In the genomic region with DNA sequence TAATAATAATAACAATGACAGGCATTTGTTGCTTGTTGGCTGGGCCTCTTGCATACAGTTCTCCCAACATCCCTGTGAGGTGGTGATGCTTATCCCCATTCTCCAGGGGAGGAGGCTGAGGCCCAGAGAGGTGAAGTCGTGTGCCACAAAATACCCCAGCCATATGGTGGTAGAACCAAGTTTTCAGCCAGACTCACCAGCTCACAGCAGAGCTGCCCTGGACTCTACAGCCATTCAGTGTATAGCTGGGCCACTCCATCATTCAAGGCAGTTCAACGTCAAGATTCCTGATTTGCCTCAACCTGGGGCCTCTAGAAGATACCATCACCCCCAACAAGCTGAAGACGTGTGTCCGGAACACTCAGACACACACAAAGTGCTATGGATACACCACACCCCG, we compare ENCODE assay signal across 17 cellular contexts. TPM values are rescaled to one million over a fixed set of nuclear protein-coding genes. Genes with fewer than 3 reads are reported as not detected.
"Had no signal": no experiment of that assay in that cellular context is flagged by ENCODE, and none has a peak within 500 bp of the region (broad histone marks: within the 10 kb centered on the region; RNA-seq: fewer than 3 reads in every experiment).

No MANE protein-coding gene starts in this region.

- DNase-seq: activated CD4-positive, alpha-beta memory T cell treated with anti-CD3 and anti-CD28 coated beads, Interleukin-2, amount 10 ng/mL, durations not matched to agents 7 days and 5 days; hippocampal formation; kidney; left ventricle myocardium superior; mesenchymal stem cell; naive thymus-derived CD8-positive, alpha-beta T cell; stimulated activated CD4-positive, alpha-beta T cell treated with anti-CD3 and anti-CD28 coated beads, Interleukin-2, amount 100 ng/mL, for 48 hours; stimulated activated naive CD4-positive, alpha-beta T cell had no signal

- H3K36me3 Mint-ChIP-seq: activated naive CD4-positive, alpha-beta T cell treated with anti-CD3 and anti-CD28 coated beads, Interleukin-2, amount 50 U/mL, for 24 hours had no signal

- H3K27me3 ChIP-seq: esophagus muscularis mucosa had no signal

- H3K4me3 ChIP-seq: coronary artery, esophagus muscularis mucosa had no signal

- H3K9ac ChIP-seq: parathyroid adenoma had no signal

- H3K27me3 Mint-ChIP-seq: activated CD4-positive, alpha-beta memory T cell treated with anti-CD3 and anti-CD28 coated beads, Interleukin-2, amount 10 ng/mL, durations not matched to agents 7 days and 5 days; activated naive CD4-positive, alpha-beta T cell treated with anti-CD3 and anti-CD28 coated beads, Interleukin-2, amount 50 U/mL, for 24 hours; brain; central memory CD8-positive, alpha-beta T cell had no signal

- H3K9me3 Mint-ChIP-seq: activated CD4-positive, alpha-beta memory T cell treated with anti-CD3 and anti-CD28 coated beads, Interleukin-2, amount 10 ng/mL, durations not matched to agents 7 days and 5 days; activated naive CD4-positive, alpha-beta T cell treated with anti-CD3 and anti-CD28 coated beads, Interleukin-2, amount 50 U/mL, for 24 hours; brain; central memory CD8-positive, alpha-beta T cell; naive thymus-derived CD8-positive, alpha-beta T cell had no signal

- H3K4me1 ChIP-seq: esophagus muscularis mucosa, parathyroid adenoma had no signal

- H3K4me1 Mint-ChIP-seq: activated CD4-positive, alpha-beta memory T cell treated with anti-CD3 and anti-CD28 coated beads, Interleukin-2, amount 10 ng/mL, durations not matched to agents 7 days and 5 days; activated naive CD4-positive, alpha-beta T cell treated with anti-CD3 and anti-CD28 coated beads, Interleukin-2, amount 50 U/mL, for 24 hours; central memory CD8-positive, alpha-beta T cell; naive thymus-derived CD8-positive, alpha-beta T cell had no signal

- ATAC-seq: left ventricle myocardium superior; naive thymus-derived CD8-positive, alpha-beta T cell had no signal

- H3K79me2 ChIP-seq: parathyroid adenoma had no signal

- H3K4me3 Mint-ChIP-seq: activated CD4-positive, alpha-beta memory T cell treated with anti-CD3 and anti-CD28 coated beads, Interleukin-2, amount 10 ng/mL, durations not matched to agents 7 days and 5 days; activated naive CD4-positive, alpha-beta T cell treated with anti-CD3 and anti-CD28 coated beads, Interleukin-2, amount 50 U/mL, for 24 hours; brain; central memory CD8-positive, alpha-beta T cell; naive thymus-derived CD8-positive, alpha-beta T cell had no signal

- H3K27ac Mint-ChIP-seq: activated CD4-positive, alpha-beta memory T cell treated with anti-CD3 and anti-CD28 coated beads, Interleukin-2, amount 10 ng/mL, durations not matched to agents 7 days and 5 days; activated naive CD4-positive, alpha-beta T cell treated with anti-CD3 and anti-CD28 coated beads, Interleukin-2, amount 50 U/mL, for 24 hours; brain; naive thymus-derived CD8-positive, alpha-beta T cell had no signal

- H3K27ac ChIP-seq: coronary artery, esophagus muscularis mucosa, parathyroid adenoma, VCaP had no signal

- H3K9me3 ChIP-seq: esophagus muscularis mucosa had no signal

- H2AFZ ChIP-seq: parathyroid adenoma had no signal

RNA-seq across cellular contexts. Expression of a gene that starts 32.1 kb away (rescaled TPM):
- total RNA-seq: activated CD4-positive, alpha-beta memory T cell treated with anti-CD3 and anti-CD28 coated beads, Interleukin-2, amount 10 ng/mL, durations not matched to agents 7 days and 5 days; esophagus muscularis mucosa; kidney; left ventricle myocardium superior; naive thymus-derived CD8-positive, alpha-beta T cell; T-helper 1 cell treated with Interleukin-12 subunit alpha and Interleukin-12 subunit beta and Interleukin-4 antibody, amounts not matched to agents 30 ng/mL and 1 ng/mL, for 36 hours had no signal

RNA-seq across cellular contexts. Expression of a gene that starts 53.5 kb away (rescaled TPM):
- total RNA-seq: activated CD4-positive, alpha-beta memory T cell treated with anti-CD3 and anti-CD28 coated beads, Interleukin-2, amount 10 ng/mL, durations not matched to agents 7 days and 5 days; esophagus muscularis mucosa; kidney; left ventricle myocardium superior; mucosa of gallbladder; naive thymus-derived CD8-positive, alpha-beta T cell; T-helper 1 cell treated with Interleukin-12 subunit alpha and Interleukin-12 subunit beta and Interleukin-4 antibody, amounts not matched to agents 30 ng/mL and 1 ng/mL, for 36 hours had no signal
